In genomic region chrX:786441-786881, GRCh38 we compare ENCODE assay signal across 27 cellular contexts.
"Had no signal": no experiment of that assay in that cellular context is flagged by ENCODE, and none has a peak within 500 bp of the region (broad histone marks: within the 10 kb centered on the region; RNA-seq: fewer than 3 reads in every experiment).

No MANE protein-coding gene starts in this region.

- H3K9me3 ChIP-seq: MG63, Peyer's patch, SJCRH30, SK-N-SH had no signal

- H3K4me3 Mint-ChIP-seq: activated CD4-positive, alpha-beta T cell treated with anti-CD3 and anti-CD28 coated beads for 36 hours; activated CD8-positive, alpha-beta T cell treated with anti-CD3 and anti-CD28 coated beads, Interleukin-2, amount 10 ng/mL, durations not matched to agents 7 days and 5 days; activated naive CD4-positive, alpha-beta T cell treated with anti-CD3 and anti-CD28 coated beads for 36 hours; activated naive CD8-positive, alpha-beta T cell; activated T-cell treated with anti-CD3 and anti-CD28 coated beads, Interleukin-2, amount 50 U/mL, for 24 hours; activated T-helper 1 cell treated with anti-CD3 and anti-CD28 coated beads, Interleukin-12 subunit alpha, Interleukin-12 subunit beta, Interleukin-2, Interleukin-4 antibody, amounts not matched to agents 30 ng/mL and 10 ng/mL and 1 ng/mL, durations not matched to agents 14 hours and 24 hours and 36 hours; brain; central memory CD8-positive, alpha-beta T cell had no signal

- H3K27ac Mint-ChIP-seq: activated CD4-positive, alpha-beta T cell treated with anti-CD3 and anti-CD28 coated beads for 36 hours; activated CD8-positive, alpha-beta T cell treated with anti-CD3 and anti-CD28 coated beads, Interleukin-2, amount 10 ng/mL, durations not matched to agents 7 days and 5 days; activated naive CD4-positive, alpha-beta T cell treated with anti-CD3 and anti-CD28 coated beads for 36 hours; activated naive CD8-positive, alpha-beta T cell; activated T-cell treated with anti-CD3 and anti-CD28 coated beads, Interleukin-2, amount 50 U/mL, for 24 hours; activated T-helper 1 cell treated with anti-CD3 and anti-CD28 coated beads, Interleukin-12 subunit alpha, Interleukin-12 subunit beta, Interleukin-2, Interleukin-4 antibody, amounts not matched to agents 30 ng/mL and 10 ng/mL and 1 ng/mL, durations not matched to agents 14 hours and 24 hours and 36 hours; brain had no signal

- H3K4me2 ChIP-seq: KMS-11, SK-N-SH had no signal

- H3K36me3 Mint-ChIP-seq: activated naive CD8-positive, alpha-beta T cell; brain had no signal

- DNase-seq: activated CD4-positive, alpha-beta T cell treated with anti-CD3 and anti-CD28 coated beads for 36 hours; activated CD4-positive, alpha-beta T cell treated with anti-CD3 and anti-CD28 coated beads, Interleukin-2, amount 50 U/mL, for 4 hours; activated CD8-positive, alpha-beta memory T cell treated with anti-CD3 and anti-CD28 coated beads, Interleukin-2, amount 50 U/mL, for 48 hours; activated CD8-positive, alpha-beta T cell treated with anti-CD3 and anti-CD28 coated beads, Interleukin-2, amount 10 ng/mL, durations not matched to agents 7 days and 5 days; activated gamma-delta T cell; activated naive CD4-positive, alpha-beta T cell treated with anti-CD3 and anti-CD28 coated beads for 36 hours; activated T-cell treated with anti-CD3 and anti-CD28 coated beads, Interleukin-2, amount 50 U/mL, for 24 hours; amygdala; MG63; MV-4-11; NCI-H1092 treated with DMSO at 0.1 percent for 48 hours; NCI-H1417 treated with DMSO at 0.1 percent for 48 hours; NCI-H1694; NCI-H2029 treated with DMSO at 0.1 percent for 48 hours; NCI-H524; Peyer's patch; Right ventricle myocardium superior; SJCRH30; SK-N-SH; T-helper 1 cell; WERI-Rb-1 had no signal

- H3K36me3 ChIP-seq: MG63, Peyer's patch, SJCRH30, WERI-Rb-1 had no signal

- H3K27me3 ChIP-seq: MG63, Peyer's patch, SJCRH30 had no signal

- H3K4me1 ChIP-seq: Peyer's patch, SJCRH30 had no signal

- H3K27ac ChIP-seq: KMS-11, Peyer's patch, RWPE1, SJCRH30, WERI-Rb-1 had no signal

- H3K9me3 Mint-ChIP-seq: activated naive CD4-positive, alpha-beta T cell treated with anti-CD3 and anti-CD28 coated beads for 36 hours had no signal

- H3K4me1 Mint-ChIP-seq: activated CD4-positive, alpha-beta T cell treated with anti-CD3 and anti-CD28 coated beads for 36 hours; central memory CD8-positive, alpha-beta T cell had no signal

- H3K4me3 ChIP-seq: MG63, Peyer's patch, SJCRH30 had no signal

- H3K9ac ChIP-seq: KMS-11, SK-N-SH had no signal
